In the genomic region with DNA sequence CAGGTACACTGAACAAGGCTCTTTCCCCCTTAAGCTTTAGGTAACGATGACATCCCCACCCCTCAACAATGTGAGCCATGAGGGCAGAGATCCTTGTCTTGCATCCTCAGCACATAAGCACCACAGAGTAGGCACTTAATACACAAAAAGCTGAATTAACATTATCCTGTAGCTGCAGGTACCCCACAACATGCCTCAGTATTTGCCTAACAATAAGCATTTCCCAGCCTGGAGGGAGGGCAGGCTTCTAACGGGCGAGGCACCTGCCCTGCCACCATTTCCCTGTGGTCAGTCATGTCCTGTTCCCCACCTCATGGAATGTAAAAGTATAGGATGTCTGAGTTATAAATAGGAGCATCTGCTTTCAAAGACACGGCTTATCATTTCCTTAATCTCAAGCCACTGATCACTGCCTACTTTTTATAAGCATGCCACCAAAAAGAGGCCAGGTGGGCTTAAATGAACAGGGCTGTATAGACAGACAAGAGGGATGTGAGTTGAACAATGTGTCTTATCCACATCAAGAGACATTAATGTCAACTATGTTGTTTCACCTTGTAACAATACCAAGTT, we compare ENCODE assay signal across 14 cellular contexts. TPM values are rescaled to one million over a fixed set of nuclear protein-coding genes. Genes with fewer than 3 reads are reported as not detected.
A peak's percentile ranks its signal among the peaks of the same experiment; 100 is the strongest.
DNase-seq lines count a peak whose midpoint lies in the region; ATAC-seq and TF ChIP-seq lines count a peak whose summit lies in the region.
"Had no signal": no experiment of that assay in that cellular context is flagged by ENCODE, and none has a peak within 500 bp of the region (broad histone marks: within the 10 kb centered on the region; RNA-seq: fewer than 3 reads in every experiment).

No MANE protein-coding gene starts in this region.

- H3K9me1 ChIP-seq in IMR-90 (ENCODE audit: insufficient read depth, low read length), result peaks cover 55% of the 10 kb centered on the region

- peak overlapping the region; percentile 66 to 99 (median 74) for H3K27ac Mint-ChIP-seq in CD4-positive, alpha-beta memory T cell
- H3K27ac Mint-ChIP-seq in nephron, result peak overlapping the region in 1 of 3 experiments; percentile 3

- H2BK120ac ChIP-seq in IMR-90 (ENCODE audit: low read depth, low read length) (no peak overlapping the region), mesendoderm (ENCODE audit: low read depth, low read length) (no peak overlapping the region)

- no peak for DNase-seq in CD4-positive, alpha-beta memory T cell
- DNase-seq in IMR-90 (no peak), GM20000 (ENCODE audit: low spot score) (no peak), WERI-Rb-1 (no peak), Right ventricle myocardium inferior (ENCODE audit: missing footprints) (no peak), mesendoderm (no peak)
- DNase-seq in effector memory CD4-positive, alpha-beta T cell, result no peak
- DNase-seq: dermis blood vessel endothelial cell, hypothalamus, naive B cell, NCI-H510A treated with DMSO at 0.1 percent for 48 hours had no signal

- no peak overlapping the region for H4K5ac ChIP-seq in IMR-90 (ENCODE audit: low read depth, low read length)
- no peak overlapping the region for H4K5ac ChIP-seq in mesendoderm (ENCODE audit: low read length)

- intact Hi-C loops in CD4-positive, alpha-beta memory T cell (cut with micrococcal nuclease), result no loop called here
- intact Hi-C loops in IMR-90 (cut with micrococcal nuclease), result no loop called here
- intact Hi-C loops in Right ventricle myocardium inferior (cut with DNase I), result loop anchor here (5.0 kb wide), 1 partner anchor 90 kb away; no protein-coding TSS in a partner anchor

- H3K56ac ChIP-seq in IMR-90 (ENCODE audit: extremely low read depth, insufficient read depth, low read length) (no peak overlapping the region), mesendoderm (ENCODE audit: low read length) (no peak overlapping the region)

- H3K4me1 ChIP-seq in CD4-positive, alpha-beta memory T cell (ENCODE audit: insufficient read depth, low read length), result peaks cover 81% of the 10 kb centered on the region
- H3K4me1 ChIP-seq in IMR-90 (ENCODE audit: control insufficient read depth, insufficient read depth, low read length) (peaks cover 37% of the 10 kb centered on the region), mesendoderm (ENCODE audit: control insufficient read depth, low read depth, low read length) (peaks cover 19% of the 10 kb centered on the region)
- peaks cover 80% of the 10 kb centered on the region for H3K4me1 ChIP-seq in effector memory CD4-positive, alpha-beta T cell (ENCODE audit: control insufficient read depth, insufficient read depth, low read length, poor library complexity, severe bottlenecking)

- H3K4me3 Mint-ChIP-seq in CD4-positive, alpha-beta memory T cell, result peak overlapping the region; percentile 67 to 98 (median 93)
- peak overlapping the region; percentile 32 to 97 (median 96) for H3K4me3 Mint-ChIP-seq in nephron

- H2AFZ ChIP-seq in IMR-90 (replicated peaks; ENCODE audit: low read length, poor library complexity), result no peak overlapping the region

- in situ Hi-C loops in IMR-90 (cut with MboI; ENCODE audit: low sequenced_read_pairs), result loop anchor here (10.0 kb wide), 1 partner anchor 163 kb away; the partner anchor contains the start of gene NBL1

- H3K4ac ChIP-seq in IMR-90 (ENCODE audit: low read depth, low read length) (no peak overlapping the region), mesendoderm (ENCODE audit: low read depth, low read length) (no peak overlapping the region)

- peaks cover 12 to 86% of the 10 kb centered on the region in 2 experiments for H3K79me1 ChIP-seq in IMR-90 (ENCODE audit: low read depth in 1 of 2, low read length in 2 of 2)
- peaks cover 32% of the 10 kb centered on the region for H3K79me1 ChIP-seq in mesendoderm (ENCODE audit: low read length)

- no peak for TF ChIP-seq POLR2A in IMR-90 (IDR thresholded peaks at IDR 0.05; ENCODE audit: low read depth, low read length)

- H4K20me1 ChIP-seq in IMR-90 (ENCODE audit: insufficient read depth, low read length), result peaks cover 82% of the 10 kb centered on the region

- H3K23ac ChIP-seq in IMR-90 (ENCODE audit: low read depth, low read length) (peak overlapping the region; percentile 67; the same call in 1 of the 2 replicates), mesendoderm (ENCODE audit: low read length) (no peak overlapping the region)

- WGBS in IMR-90 (ENCODE audit: extremely low coverage in 2 of 2, insufficient read length in 1 of 2), 2 experiments, result 100% methylated on average over 1 of the region's 4 CpGs; no CpG with 5 or more reads in 1 of the 2 experiments
- no CpG with 5 or more reads among the region's 4 CpGs for WGBS in mesendoderm (ENCODE audit: extremely low coverage, insufficient coverage, low lambda C conversion rate)

- H3K14ac ChIP-seq in IMR-90 (replicated peaks; ENCODE audit: low read depth, low read length), result peak overlapping the region; percentile 36

- no peak for TF ChIP-seq RAD21 in IMR-90 (IDR thresholded peaks at IDR 0.05; ENCODE audit: low read length)

- POLR2A ChIA-PET in CD4-positive, alpha-beta memory T cell (lab: Charles Lee; ENCODE audit: partially characterized antibody), result interaction anchor here (0.9 to 23.9 kb wide), 4 partner anchors 16 to 115 kb away, joined by 3 to 734 read pairs (median 12); a partner anchor contains a TSS
- POLR2A ChIA-PET in IMR-90 (lab: Charles Lee; ENCODE audit: unreplicated experiment), result no interaction called here

- dilution Hi-C loops in IMR-90 (cut with HindIII; ENCODE audit: low sequenced_read_pairs, unreplicated experiment), result no loop called here

- no peak overlapping the region for H2BK20ac ChIP-seq in IMR-90 (ENCODE audit: low read depth, low read length)

- H4K8ac ChIP-seq in IMR-90 (ENCODE audit: low read depth in 2 of 2, low read length in 2 of 2) (no peak overlapping the region), mesendoderm (ENCODE audit: low read depth, low read length) (no peak overlapping the region)

- H2BK5ac ChIP-seq in IMR-90 (ENCODE audit: low read depth, low read length, poor library complexity, severe bottlenecking) (no peak overlapping the region), mesendoderm (ENCODE audit: low read length) (no peak overlapping the region)

- H4K91ac ChIP-seq in IMR-90 (ENCODE audit: insufficient read depth, low read depth, low read length), result no peak overlapping the region

- H3K4me1 Mint-ChIP-seq in CD4-positive, alpha-beta memory T cell, result peaks cover 65 to 88% (median 73%) of the 10 kb centered on the region in 4 donors
- H3K4me1 Mint-ChIP-seq in nephron, result peaks cover 61% of the 10 kb centered on the region

- H3K79me2 ChIP-seq in mesendoderm (ENCODE audit: control insufficient read depth, insufficient read depth, low read length), result peaks cover 82% of the 10 kb centered on the region

- peaks cover 8% of the 10 kb centered on the region for H3K36me3 ChIP-seq in CD4-positive, alpha-beta memory T cell (ENCODE audit: insufficient read depth, low read length)
- H3K36me3 ChIP-seq in IMR-90 (ENCODE audit: control insufficient read depth, insufficient read depth, low read length), result peaks cover 23% of the 10 kb centered on the region
- peaks cover 9% of the 10 kb centered on the region for H3K36me3 ChIP-seq in effector memory CD4-positive, alpha-beta T cell (ENCODE audit: control insufficient read depth, insufficient read depth, low read length)
- H3K36me3 ChIP-seq in WERI-Rb-1, result peaks cover 46% of the 10 kb centered on the region
- H3K36me3 ChIP-seq in mesendoderm (ENCODE audit: control insufficient read depth, insufficient read depth, low read length), result no peaks in the 10 kb centered on the region

- TF ChIP-seq CTCF in IMR-90 (conservative IDR thresholded peaks at IDR 0.05; ENCODE audit: low read depth, low read length) (no peak), nephron (IDR thresholded peaks at IDR 0.05; ENCODE audit: unreplicated experiment in 3 of 3) (no peak), GM20000 (IDR thresholded peaks at IDR 0.05; ENCODE audit: extremely low read depth, missing control alignments) (no peak), WERI-Rb-1 (IDR thresholded peaks at IDR 0.05; ENCODE audit: low read depth, low read length) (no peak)

- peak overlapping the region; percentile 89 for H3K27ac ChIP-seq in CD4-positive, alpha-beta memory T cell (ENCODE audit: low read depth, low read length)
- H3K27ac ChIP-seq in IMR-90 (ENCODE audit: insufficient read depth, low read length), result no peak overlapping the region
- peak overlapping the region; percentile 92 for H3K27ac ChIP-seq in effector memory CD4-positive, alpha-beta T cell (ENCODE audit: insufficient read depth, low read length, poor library complexity, severe bottlenecking)
- no peak overlapping the region for H3K27ac ChIP-seq in WERI-Rb-1
- H3K27ac ChIP-seq in mesendoderm (ENCODE audit: low read depth, low read length), result no peak overlapping the region
- H3K27ac ChIP-seq: KMS-11 had no signal

- peaks cover 14 to 62% of the 10 kb centered on the region in 2 donors for H3K36me3 Mint-ChIP-seq in CD4-positive, alpha-beta memory T cell
- H3K36me3 Mint-ChIP-seq in nephron (ENCODE audit: low read depth), result peaks cover 13% of the 10 kb centered on the region
- H3K36me3 Mint-ChIP-seq: naive B cell had no signal

- no peak overlapping the region for H3K9ac ChIP-seq in IMR-90 (ENCODE audit: low read depth, low read length)
- no peak overlapping the region for H3K9ac ChIP-seq in mesendoderm (ENCODE audit: low read length)
- H3K9ac ChIP-seq: KMS-11 had no signal

- H3K27me3 ChIP-seq in CD4-positive, alpha-beta memory T cell (ENCODE audit: insufficient read depth, low read length), result no peaks in the 10 kb centered on the region
- H3K27me3 ChIP-seq in IMR-90 (ENCODE audit: control insufficient read depth, insufficient read depth, low read length) (no peaks in the 10 kb centered on the region), WERI-Rb-1 (ENCODE audit: insufficient read depth, low read depth, severe bottlenecking) (no peaks in the 10 kb centered on the region), mesendoderm (ENCODE audit: insufficient read depth, low read length, poor library complexity) (no peaks in the 10 kb centered on the region)
- H3K27me3 ChIP-seq in effector memory CD4-positive, alpha-beta T cell (replicated peaks; ENCODE audit: control insufficient read depth, insufficient read depth, low read length, poor library complexity, severe bottlenecking), result no peaks in the 10 kb centered on the region
- H3K27me3 ChIP-seq: tibial nerve had no signal

- H3K4me2 ChIP-seq in IMR-90 (ENCODE audit: low read depth, low read length), result peak overlapping the region; percentile 93; the same call in 1 of the 2 replicates
- H3K4me2 ChIP-seq in mesendoderm (ENCODE audit: low read length), result no peak overlapping the region
- H3K4me2 ChIP-seq: KMS-11 had no signal

- H3K27me3 Mint-ChIP-seq in CD4-positive, alpha-beta memory T cell, result no peaks in the 10 kb centered on the region
- H3K27me3 Mint-ChIP-seq in nephron (ENCODE audit: low read depth), result no peaks in the 10 kb centered on the region
- H3K27me3 Mint-ChIP-seq: naive B cell had no signal

- no peak overlapping the region for H2BK15ac ChIP-seq in IMR-90 (ENCODE audit: low read depth, low read length)
- no peak overlapping the region for H2BK15ac ChIP-seq in mesendoderm (replicated peaks; ENCODE audit: low read depth)

- ATAC-seq in IMR-90 (ENCODE audit: low read depth) (no peak), Right ventricle myocardium inferior (no peak)

- no TSS peak for BruUV-seq in IMR-90 (replicated peaks; lab: Mats Ljungman, UMichigan)

- no peaks in the 10 kb centered on the region for H3K9me3 Mint-ChIP-seq in CD4-positive, alpha-beta memory T cell
- no peaks in the 10 kb centered on the region for H3K9me3 Mint-ChIP-seq in nephron
- H3K9me3 Mint-ChIP-seq: naive B cell had no signal

- CTCF ChIA-PET in CD4-positive, alpha-beta memory T cell (lab: Charles Lee; ENCODE audit: partially characterized antibody), result interaction anchor here (1.0 to 2.4 kb wide), 6 partner anchors 9 to 169 kb away, joined by 3 to 9 read pairs (median 6); no protein-coding TSS in a partner anchor
- CTCF ChIA-PET in IMR-90 (lab: Yijun Ruan, JAX), result no interaction called here

- H3K4me3 ChIP-seq in CD4-positive, alpha-beta memory T cell (ENCODE audit: low read length in 2 of 2), result peak overlapping the region in 1 of 2 donors; percentile 20
- H3K4me3 ChIP-seq in IMR-90 (ENCODE audit: insufficient read depth, low read depth, low read length) (no peak overlapping the region), WERI-Rb-1 (ENCODE audit: low read depth, low read length) (no peak overlapping the region), mesendoderm (ENCODE audit: low read length) (no peak overlapping the region)
- peak overlapping the region; percentile 16 for H3K4me3 ChIP-seq in effector memory CD4-positive, alpha-beta T cell (ENCODE audit: insufficient read depth, low read depth, low read length, poor library complexity, severe bottlenecking)
- H3K4me3 ChIP-seq: tibial nerve had no signal

- H3K18ac ChIP-seq in IMR-90 (ENCODE audit: low read depth, low read length) (no peak overlapping the region), mesendoderm (ENCODE audit: low read length) (no peak overlapping the region)

- no peak overlapping the region; the same call in 1 of the 2 replicates for H2AK5ac ChIP-seq in IMR-90 (ENCODE audit: low read depth, low read length)
- H2AK5ac ChIP-seq in mesendoderm (ENCODE audit: low read length), result no peak overlapping the region

- H3K9me3 ChIP-seq in CD4-positive, alpha-beta memory T cell (ENCODE audit: control insufficient read depth in 1 of 2, low read length in 2 of 2), result no peaks in the 10 kb centered on the region
- no peaks in the 10 kb centered on the region for H3K9me3 ChIP-seq in IMR-90 (ENCODE audit: control insufficient read depth, insufficient read depth, low read length)
- no peaks in the 10 kb centered on the region for H3K9me3 ChIP-seq in effector memory CD4-positive, alpha-beta T cell (ENCODE audit: control insufficient read depth, low read length)
- H3K9me3 ChIP-seq in WERI-Rb-1 (ENCODE audit: severe bottlenecking), result no peaks in the 10 kb centered on the region
- H3K9me3 ChIP-seq: tibial nerve had no signal

- H2AK9ac ChIP-seq in IMR-90 (replicated peaks; ENCODE audit: low read depth, low read length, poor library complexity), result no peak overlapping the region

RNA-seq across cellular contexts. Expression of gene CAPZB, which starts 3.4 kb away (rescaled TPM):
- 100 to 1,000 TPM; 244 to 255 TPM for total RNA-seq in CD4-positive, alpha-beta memory T cell
- 100 to 1,000 TPM; 436 to 602 TPM for polyA plus RNA-seq in CD4-positive, alpha-beta memory T cell
- 180 and 216 TPM in 2 replicates for total RNA-seq in IMR-90 (2012; rRNA removed)
- 271 and 304 TPM in 2 replicates for polyA plus RNA-seq in IMR-90 (2012; rRNA removed)
- polyA plus RNA-seq in IMR-90 (2012; cell fraction: cytosol; rRNA removed), result 189 and 234 TPM in 2 replicates
- 74.4 and 139 TPM in 2 replicates for polyA plus RNA-seq in IMR-90 (2012; cell fraction: nucleus; rRNA removed; ENCODE audit: low replicate concordance)
- total RNA-seq in Right ventricle myocardium inferior, result 267 TPM
- polyA plus RNA-seq in mesendoderm (2013, experiment 1 of 2), result 289 TPM
- polyA plus RNA-seq in mesendoderm (2013, experiment 2 of 2), result 292 TPM

Comparison
In these comparisons a context has a peak if more than half of its experiments do, and no peak if none do; other contexts are left out.
1. H3K27ac ChIP-seq: peak in CD4-positive, alpha-beta memory T cell (single experiment) and effector memory CD4-positive, alpha-beta T cell (single experiment); none in IMR-90 (single experiment), WERI-Rb-1 (single experiment) and mesendoderm (single experiment).